9 cellular contexts compared by ENCODE assay signal in the genomic region with DNA sequence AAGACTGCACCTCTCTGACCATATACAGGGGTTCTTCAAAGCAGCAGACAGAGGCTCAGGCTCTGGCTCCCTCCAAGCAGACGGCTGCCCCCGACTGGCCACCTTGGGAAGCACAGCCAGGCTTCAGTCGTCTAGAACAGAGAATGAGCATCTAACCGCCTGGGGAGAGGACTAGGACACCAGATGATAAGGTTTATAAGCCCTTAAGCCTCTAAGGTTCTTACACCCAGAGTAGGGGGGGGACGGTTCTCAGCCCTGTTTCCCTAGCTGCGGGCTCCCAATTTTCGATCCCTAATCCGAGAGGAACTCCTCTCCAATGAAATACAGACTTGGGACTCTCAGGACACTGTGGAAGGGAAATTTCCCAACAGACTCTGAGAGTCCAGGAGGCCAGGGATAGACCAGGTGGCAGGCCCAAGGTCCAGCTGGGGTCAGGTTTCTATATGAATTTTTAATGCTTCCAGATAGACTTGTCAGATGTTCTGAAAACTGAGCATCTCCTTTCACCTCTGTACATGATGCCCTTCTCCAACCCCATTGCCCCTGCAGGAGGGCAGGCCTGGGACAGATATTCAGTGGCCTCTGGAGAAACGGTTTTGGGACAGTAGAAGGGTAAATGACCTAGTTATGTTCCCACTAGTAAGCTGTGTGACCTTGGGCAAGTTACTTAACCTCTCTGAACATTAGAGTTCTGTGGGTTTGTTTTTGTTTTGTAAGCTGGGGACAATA. TPM values are rescaled to one million over a fixed set of nuclear protein-coding genes. Genes with fewer than 3 reads are reported as not detected.
DNase-seq lines count a peak whose midpoint lies in the region; ATAC-seq and TF ChIP-seq lines count a peak whose summit lies in the region.
"Had no signal": no experiment of that assay in that cellular context is flagged by ENCODE, and none has a peak within 500 bp of the region (broad histone marks: within the 10 kb centered on the region; RNA-seq: fewer than 3 reads in every experiment).

No MANE protein-coding gene starts in this region.

- no peak overlapping the region for H3K4me3 ChIP-seq in testis

- no peak overlapping the region for H3K27ac ChIP-seq in testis

- no peaks in the 10 kb centered on the region for H3K36me3 Mint-ChIP-seq in naive B cell

- peaks cover 22% of the 10 kb centered on the region for H3K4me1 ChIP-seq in testis

- no peaks in the 10 kb centered on the region for H3K27me3 ChIP-seq in testis

- no peaks in the 10 kb centered on the region for H3K9me3 ChIP-seq in testis

- TF ChIP-seq POLR2A in testis (IDR thresholded peaks at IDR 0.05) = no peak

- peak; percentile 87 for DNase-seq in ELF-1 (ENCODE audit: low read depth, low spot score)
- DNase-seq in NCI-H510A treated with DMSO at 0.1 percent for 48 hours (lab: John Stamatoyannopoulos, UW) = peak; percentile 60
- DNase-seq in activated CD4-positive, alpha-beta T cell treated with anti-CD3 and anti-CD28 coated beads for 4 hours = peak; percentile 62 to 74
- DNase-seq in effector CD4-positive, alpha-beta T cell = peak; percentile 48
- DNase-seq in naive B cell = peak; percentile 25
- DNase-seq in testis = peak; percentile 55

- peaks cover 52 to 60% (median 55%) of the 10 kb centered on the region in 3 donors for H3K4me1 Mint-ChIP-seq in naive B cell

- H3K27me3 Mint-ChIP-seq in naive B cell = peaks cover 0 to 6% (median 0%) of the 10 kb centered on the region in 3 donors
- H3K27me3 Mint-ChIP-seq: activated naive CD8-positive, alpha-beta T cell had no signal

- ATAC-seq in HG02759 (IDR thresholded peaks at IDR 0.05; ENCODE audit: unreplicated experiment) = peak; percentile 26
- peak in 1 of 2 donors; percentile 15 for ATAC-seq in naive B cell (ENCODE audit: low read depth in 2 of 2)
- ATAC-seq in HG03196 (IDR thresholded peaks at IDR 0.05; ENCODE audit: unreplicated experiment) = no peak

- H3K9me3 Mint-ChIP-seq in naive B cell = no peaks in the 10 kb centered on the region

- intact Hi-C loops in testis (cut with DNase I; ENCODE audit: low total_unique reads) = no loop called here

- peak in 2 of 3 experiments; percentile 19 to 27 for TF ChIP-seq CTCF in testis (IDR thresholded peaks at IDR 0.05)

- no peaks in the 10 kb centered on the region for H3K36me3 ChIP-seq in testis (ENCODE audit: low read depth, missing control alignments)

- peak overlapping the region in 7 of 8 donors; percentile 9 to 70 (median 16) for H3K4me3 Mint-ChIP-seq in naive B cell
- H3K4me3 Mint-ChIP-seq: activated naive CD8-positive, alpha-beta T cell had no signal

- 50 to 53% methylated on average over 7 to 9 of the region's 9 CpGs for WGBS in testis, 2 donors

- H3K27ac Mint-ChIP-seq in naive B cell = no peak overlapping the region
- H3K27ac Mint-ChIP-seq: activated naive CD8-positive, alpha-beta T cell had no signal

RNA-seq across cellular contexts. Expression of gene RTN4RL2, which starts 20.2 kb away (rescaled TPM):
- polyA plus RNA-seq in naive B cell (ENCODE audit: low read depth in 6 of 6) (under 1 TPM in 1 of 6 donors, not detected in 5; 0.12 TPM), testis (ENCODE audit: insufficient read depth, low read depth, low replicate concordance) (3.2 TPM)
- total RNA-seq in testis = 1 to 10 TPM; 2.3 to 2.5 TPM

RNA-seq across cellular contexts. Expression of gene SLC43A1, which starts 34.9 kb away (rescaled TPM):
- polyA plus RNA-seq in naive B cell (ENCODE audit: low read depth in 6 of 6) (10 to 100 TPM in 1 of 6 donors, 1 to 10 TPM in 5; 3.2 to 10.9 (median 4.6) TPM), testis (ENCODE audit: insufficient read depth, low read depth, low replicate concordance) (6.5 TPM)
- total RNA-seq in testis = 10 to 100 TPM; 12.2 to 12.3 TPM

RNA-seq across cellular contexts. Expression of gene TIMM10, which starts 50.0 kb away (rescaled TPM):
- polyA plus RNA-seq in naive B cell (ENCODE audit: low read depth in 6 of 6) (100 to 1,000 TPM in 1 of 6 donors, 10 to 100 TPM in 5; 64.9 to 105 (median 79.9) TPM), testis (ENCODE audit: insufficient read depth, low read depth, low replicate concordance) (56.9 TPM)
- total RNA-seq in testis = 10 to 100 TPM; 27.7 to 49.1 TPM

RNA-seq across cellular contexts. Expression of gene SLC43A3, which starts 53.7 kb away (rescaled TPM):
- polyA plus RNA-seq in naive B cell (ENCODE audit: low read depth in 6 of 6) (10 to 100 TPM; 14.5 to 20.8 (median 17.5) TPM), testis (ENCODE audit: insufficient read depth, low read depth, low replicate concordance) (13.9 TPM)
- total RNA-seq in testis = 10 to 100 TPM; 13.8 to 20.8 TPM

RNA-seq across cellular contexts. Expression of gene SMTNL1, which starts 56.8 kb away (rescaled TPM):
- polyA plus RNA-seq in naive B cell (ENCODE audit: low read depth in 6 of 6) (under 1 TPM in 3 of 6 donors, not detected in 3; 0.18 to 0.40 (median 0.34) TPM), testis (ENCODE audit: insufficient read depth, low read depth, low replicate concordance) (2.0 TPM)
- under 1 TPM; 0.37 to 0.47 TPM for total RNA-seq in testis

Comparison
In these comparisons a context has a peak if more than half of its experiments do, and no peak if none do; other contexts are left out.
1. DNase-seq: peak in every context shown above with its lines; median percentile 87 in ELF-1; 68 in activated CD4-positive, alpha-beta T cell treated with anti-CD3 and anti-CD28 coated beads for 4 hours; 60 in NCI-H510A treated with DMSO at 0.1 percent for 48 hours; 55 in testis; 48 in effector CD4-positive, alpha-beta T cell; 25 in naive B cell.